Comparison of ENCODE assay signal across 22 cellular contexts in genomic region chr4:143076723-143077122, GRCh38.
"Had no signal": no experiment of that assay in that cellular context is flagged by ENCODE, and none has a peak within 500 bp of the region (broad histone marks: within the 10 kb centered on the region; RNA-seq: fewer than 3 reads in every experiment).

No MANE protein-coding gene starts in this region.

- H3K9ac ChIP-seq: neural progenitor cell had no signal

- H3K27me3 ChIP-seq: gastrocnemius medialis, neural progenitor cell, ovary, suprapubic skin, thyroid gland, upper lobe of left lung, uterus had no signal

- H3K4me1 Mint-ChIP-seq: memory B cell; neural progenitor cell; stimulated activated effector memory CD8-positive, alpha-beta T cell treated with anti-CD3 and anti-CD28 coated beads, Interleukin-12 subunit alpha, Interleukin-12 subunit beta, amount 100 ng/mL, for 72 hours had no signal

- ATAC-seq: esophagus mucosa; gastrocnemius medialis; lower lobe of right lung; natural killer cell treated with Interleukin-12 subunit alpha and Interleukin-12 subunit beta and Interleukin-15 and Interleukin-18, amount 100 ng/mL, for 72 hours; right cardiac atrium; stimulated activated effector memory CD8-positive, alpha-beta T cell treated with anti-CD3 and anti-CD28 coated beads, Interleukin-12 subunit alpha, Interleukin-12 subunit beta, amount 100 ng/mL, for 72 hours; stimulated activated naive CD8-positive, alpha-beta T cell treated with anti-CD3 and anti-CD28 coated beads, Interleukin-15, Interleukin-2, amounts not matched to agents 100 U/mL and 50 U/mL, for 24 hours had no signal

- H3K36me3 ChIP-seq: gastrocnemius medialis, left ventricle myocardium inferior, lower lobe of right lung, neural progenitor cell, ovary, suprapubic skin, thyroid gland, upper lobe of left lung, uterus had no signal

- H3K9me3 Mint-ChIP-seq: stimulated activated effector memory CD8-positive, alpha-beta T cell treated with anti-CD3 and anti-CD28 coated beads, Interleukin-12 subunit alpha, Interleukin-12 subunit beta, amount 100 ng/mL, for 72 hours had no signal

- H3K9me3 ChIP-seq: gastrocnemius medialis, lower lobe of right lung, ovary, suprapubic skin, thyroid gland, upper lobe of left lung, uterus had no signal

- H2AFZ ChIP-seq: neural progenitor cell had no signal

- H3K4me1 ChIP-seq: gastrocnemius medialis, left ventricle myocardium inferior, lower lobe of right lung, neural progenitor cell, suprapubic skin, thyroid gland, upper lobe of left lung, uterus had no signal

- H3K27ac Mint-ChIP-seq: memory B cell; mesothelial cell of epicardium; natural killer cell treated with Interleukin-12 subunit alpha and Interleukin-12 subunit beta and Interleukin-15 and Interleukin-18, amount 100 ng/mL, for 72 hours; neural progenitor cell; stimulated activated effector memory CD8-positive, alpha-beta T cell treated with anti-CD3 and anti-CD28 coated beads, Interleukin-12 subunit alpha, Interleukin-12 subunit beta, amount 100 ng/mL, for 72 hours had no signal

- H3K4me3 Mint-ChIP-seq: memory B cell; mesothelial cell of epicardium; natural killer cell treated with Interleukin-12 subunit alpha and Interleukin-12 subunit beta and Interleukin-15 and Interleukin-18, amount 100 ng/mL, for 72 hours; neural progenitor cell; stimulated activated effector memory CD8-positive, alpha-beta T cell treated with anti-CD3 and anti-CD28 coated beads, Interleukin-12 subunit alpha, Interleukin-12 subunit beta, amount 100 ng/mL, for 72 hours had no signal

- DNase-seq: effector memory CD4-positive, alpha-beta T cell; gastrocnemius medialis; kidney glomerular epithelial cell; left ventricle myocardium inferior; lower lobe of right lung; nucleus accumbens; ovary; right cardiac atrium; stimulated activated CD4-positive, alpha-beta T cell treated with anti-CD3 and anti-CD28 coated beads, Interleukin-2, amount 100 ng/mL, for 48 hours; stimulated activated CD8-positive, alpha-beta memory T cell treated with anti-CD3 and anti-CD28 coated beads, Interleukin-4, amount 100 ng/mL, for 48 hours; stimulated activated naive CD8-positive, alpha-beta T cell treated with anti-CD3 and anti-CD28 coated beads, Interleukin-15, Interleukin-2, amounts not matched to agents 100 U/mL and 50 U/mL, for 24 hours; thyroid gland; upper lobe of left lung; uterus had no signal

- H3K4me3 ChIP-seq: gastrocnemius medialis, left ventricle myocardium inferior, lower lobe of right lung, neural progenitor cell, ovary, smooth muscle cell, suprapubic skin, thyroid gland, upper lobe of left lung, uterus had no signal

- H3K36me3 Mint-ChIP-seq: memory B cell; mesothelial cell of epicardium; natural killer cell treated with Interleukin-12 subunit alpha and Interleukin-12 subunit beta and Interleukin-15 and Interleukin-18, amount 100 ng/mL, for 72 hours; neural progenitor cell; stimulated activated effector memory CD8-positive, alpha-beta T cell treated with anti-CD3 and anti-CD28 coated beads, Interleukin-12 subunit alpha, Interleukin-12 subunit beta, amount 100 ng/mL, for 72 hours had no signal

- H3K27ac ChIP-seq: gastrocnemius medialis, left ventricle myocardium inferior, lower lobe of right lung, neural progenitor cell, ovary, suprapubic skin, thyroid gland, upper lobe of left lung, uterus had no signal

- H3K4me2 ChIP-seq: neural progenitor cell, smooth muscle cell had no signal
